In genomic region chr11:130641884-130642283, GRCh38 we compare ENCODE assay signal across 32 cellular contexts.
"Had no signal": no experiment of that assay in that cellular context is flagged by ENCODE, and none has a peak within 500 bp of the region (broad histone marks: within the 10 kb centered on the region; RNA-seq: fewer than 3 reads in every experiment).

No MANE protein-coding gene starts in this region.

- H3K9me3 ChIP-seq: ovary, psoas muscle, right lobe of liver, spleen, suprapubic skin, thoracic aorta, thyroid gland, tibial nerve, upper lobe of left lung, vagina had no signal

- DNase-seq: naive thymus-derived CD8-positive, alpha-beta T cell; occipital lobe; ovary; posterior cingulate gyrus; psoas muscle; right cardiac atrium; right lobe of liver; spleen; stimulated activated CD4-positive, alpha-beta T cell treated with anti-CD3 and anti-CD28 coated beads, Interleukin-12 subunit alpha, Interleukin-12 subunit beta, amount 100 ng/mL, for 4 hours; stimulated activated CD4-positive, alpha-beta T cell treated with anti-CD3 and anti-CD28 coated beads, Interleukin-1b, Interleukin-23, amount 100 ng/mL, for 48 hours; stimulated activated CD4-positive, alpha-beta T cell treated with anti-CD3 and anti-CD28 coated beads, Interleukin-4, amount 100 ng/mL, for 1 hour; stimulated activated CD4-positive, alpha-beta T cell treated with anti-CD3 and anti-CD28 coated beads, Interleukin-4, amount 100 ng/mL, for 4 hours; stimulated activated CD8-positive, alpha-beta memory T cell treated with anti-CD3 and anti-CD28 coated beads, Interleukin-4, amount 100 ng/mL, for 48 hours; stimulated activated naive CD4-positive, alpha-beta T cell; stimulated activated naive CD8-positive, alpha-beta T cell treated with anti-CD3 and anti-CD28 coated beads, Interleukin-15, amount 100 ng/mL, for 72 hours; stimulated activated naive CD8-positive, alpha-beta T cell treated with anti-CD3 and anti-CD28 coated beads, Interleukin-15, Interleukin-2, amounts not matched to agents 100 U/mL and 50 U/mL, for 24 hours; substantia nigra; thyroid gland; trophoblast cell; upper lobe of left lung had no signal

- H3K27me3 ChIP-seq: neural progenitor cell, ovary, right lobe of liver, suprapubic skin, thyroid gland, tibial nerve, upper lobe of left lung, vagina had no signal

- H3K9me3 Mint-ChIP-seq: natural killer cell treated with Interleukin-12 subunit alpha and Interleukin-12 subunit beta and Interleukin-15 and Interleukin-18, amount 100 ng/mL, for 72 hours; neural progenitor cell; stimulated activated memory B cell treated with anti-CD40 and anti-IgM and Interleukin-4, amounts not matched to agents 10 μg/mL and 1 μg/mL and 100 μg/mL, for 72 hours; stimulated activated naive CD8-positive, alpha-beta T cell treated with anti-CD3 and anti-CD28 coated beads, Interleukin-15, amount 100 ng/mL, for 72 hours had no signal

- H3K4me3 Mint-ChIP-seq: naive thymus-derived CD8-positive, alpha-beta T cell; natural killer cell treated with Interleukin-12 subunit alpha and Interleukin-12 subunit beta and Interleukin-15 and Interleukin-18, amount 100 ng/mL, for 72 hours; neural progenitor cell; stimulated activated memory B cell treated with anti-CD40 and anti-IgM and Interleukin-4, amounts not matched to agents 10 μg/mL and 1 μg/mL and 100 μg/mL, for 72 hours; stimulated activated naive CD8-positive, alpha-beta T cell treated with anti-CD3 and anti-CD28 coated beads, Interleukin-15, amount 100 ng/mL, for 72 hours had no signal

- H3K4me1 Mint-ChIP-seq: naive thymus-derived CD8-positive, alpha-beta T cell; stimulated activated memory B cell treated with anti-CD40 and anti-IgM and Interleukin-4, amounts not matched to agents 10 μg/mL and 1 μg/mL and 100 μg/mL, for 72 hours; stimulated activated naive CD8-positive, alpha-beta T cell treated with anti-CD3 and anti-CD28 coated beads, Interleukin-15, amount 100 ng/mL, for 72 hours had no signal

- H3K27me3 Mint-ChIP-seq: stimulated activated naive CD8-positive, alpha-beta T cell treated with anti-CD3 and anti-CD28 coated beads, Interleukin-15, amount 100 ng/mL, for 72 hours had no signal

- FAIRE-seq: urothelium cell line had no signal

- H3K36me3 ChIP-seq: neural progenitor cell, ovary, right lobe of liver, spleen, suprapubic skin, thoracic aorta, thyroid gland, tibial nerve, upper lobe of left lung, vagina had no signal

- ATAC-seq: naive thymus-derived CD8-positive, alpha-beta T cell; natural killer cell treated with Interleukin-12 subunit alpha and Interleukin-12 subunit beta and Interleukin-15 and Interleukin-18, amount 100 ng/mL, for 72 hours; psoas muscle; right cardiac atrium; right lobe of liver; stimulated activated memory B cell treated with anti-CD40 and anti-IgM and Interleukin-4, amounts not matched to agents 10 μg/mL and 1 μg/mL and 100 μg/mL, for 72 hours; stimulated activated naive CD8-positive, alpha-beta T cell treated with anti-CD3 and anti-CD28 coated beads, Interleukin-15, amount 100 ng/mL, for 72 hours; stimulated activated naive CD8-positive, alpha-beta T cell treated with anti-CD3 and anti-CD28 coated beads, Interleukin-15, Interleukin-2, amounts not matched to agents 100 U/mL and 50 U/mL, for 24 hours had no signal

- H3K4me3 ChIP-seq: neural progenitor cell, ovary, psoas muscle, right lobe of liver, skin epidermis, smooth muscle cell, spleen, suprapubic skin, thoracic aorta, thyroid gland, tibial nerve, upper lobe of left lung, vagina had no signal

- H3K27ac Mint-ChIP-seq: naive thymus-derived CD8-positive, alpha-beta T cell; natural killer cell treated with Interleukin-12 subunit alpha and Interleukin-12 subunit beta and Interleukin-15 and Interleukin-18, amount 100 ng/mL, for 72 hours; neural progenitor cell; progenitor cell of endocrine pancreas; stimulated activated memory B cell treated with anti-CD40 and anti-IgM and Interleukin-4, amounts not matched to agents 10 μg/mL and 1 μg/mL and 100 μg/mL, for 72 hours; stimulated activated naive CD8-positive, alpha-beta T cell treated with anti-CD3 and anti-CD28 coated beads, Interleukin-15, amount 100 ng/mL, for 72 hours had no signal

- H3K36me3 Mint-ChIP-seq: naive thymus-derived CD8-positive, alpha-beta T cell; natural killer cell treated with Interleukin-12 subunit alpha and Interleukin-12 subunit beta and Interleukin-15 and Interleukin-18, amount 100 ng/mL, for 72 hours; neural progenitor cell; stimulated activated memory B cell treated with anti-CD40 and anti-IgM and Interleukin-4, amounts not matched to agents 10 μg/mL and 1 μg/mL and 100 μg/mL, for 72 hours had no signal

- H3K27ac ChIP-seq: neural progenitor cell, ovary, parathyroid adenoma, psoas muscle, right lobe of liver, skin epidermis, spleen, suprapubic skin, thoracic aorta, thyroid gland, upper lobe of left lung, vagina had no signal
